ENCODE assay signal across 8 cellular contexts in genomic region chr18:56257215-56257614, GRCh38.
DNase-seq lines count a peak whose midpoint lies in the region; ATAC-seq and TF ChIP-seq lines count a peak whose summit lies in the region.

No MANE protein-coding gene starts in this region.

- H3K4me1 Mint-ChIP-seq in memory B cell = peaks cover 11% of the 10 kb centered on the region

- no peaks in the 10 kb centered on the region for H3K36me3 Mint-ChIP-seq in memory B cell

- H3K27ac ChIP-seq in caudate nucleus (ENCODE audit: low read depth, low read length) = no peak overlapping the region

- peaks cover 2% of the 10 kb centered on the region for H3K9me3 Mint-ChIP-seq in memory B cell

- CTCF ChIA-PET in HEK293T (lab: Yijun Ruan, JAX) = no interaction called here

- POLR2A ChIA-PET in HEK293T (lab: Yijun Ruan, JAX) = no interaction called here

- H3K27me3 Mint-ChIP-seq in memory B cell = no peaks in the 10 kb centered on the region

- DNase-seq in OCI-M1 (lab: John Stamatoyannopoulos, UW) = peak; percentile 90
- no peak for DNase-seq in memory B cell (ENCODE audit: low spot score in 2 of 2)
- no peak for DNase-seq in activated effector memory CD4-positive, alpha-beta T cell treated with Interleukin-2 at 50 U/mL for 16 hours
- no peak for DNase-seq in NCI-H510A treated with DMSO at 0.1 percent for 48 hours (lab: John Stamatoyannopoulos, UW)
- no peak for DNase-seq in caudate nucleus (lab: John Stamatoyannopoulos, UW)
- no peak for DNase-seq in HEK293T (ENCODE audit: extremely low spot score)

- ATAC-seq in GM18508 (IDR thresholded peaks at IDR 0.05; ENCODE audit: insufficient read depth, unreplicated experiment) (peak; percentile 62), HG02642 (IDR thresholded peaks at IDR 0.05; ENCODE audit: poor library complexity, unreplicated experiment) (peak; percentile 52), memory B cell (ENCODE audit: low read depth) (peak; percentile 57)

- no peak overlapping the region for H3K27ac Mint-ChIP-seq in memory B cell

- peak overlapping the region; percentile 32 for H3K4me3 Mint-ChIP-seq in memory B cell

TF ChIP-seq in HEK293T, 16 proteins besides CTCF, POLR2A, EP300 and RAD21:
- TF ChIP-seq ELF4 (IDR thresholded peaks at IDR 0.05) (no peak), NFRKB (IDR thresholded peaks at IDR 0.05) (no peak), L3MBTL2 (conservative IDR thresholded peaks at IDR 0.05) (no peak), FOXM1 (IDR thresholded peaks at IDR 0.05; ENCODE audit: borderline replicate concordance) (no peak), SUZ12 (IDR thresholded peaks at IDR 0.05) (no peak), FOXK2 (IDR thresholded peaks at IDR 0.05) (no peak), BHLHE40 (IDR thresholded peaks at IDR 0.05; ENCODE audit: borderline replicate concordance) (no peak), FOXA1 (IDR thresholded peaks at IDR 0.05) (no peak), SP1 (IDR thresholded peaks at IDR 0.05) (no peak), LEF1 (IDR thresholded peaks at IDR 0.05; ENCODE audit: borderline replicate concordance) (no peak), CTBP1 (IDR thresholded peaks at IDR 0.05; ENCODE audit: borderline replicate concordance) (no peak), TARDBP (IDR thresholded peaks at IDR 0.05) (no peak), HDGF (IDR thresholded peaks at IDR 0.05; ENCODE audit: borderline replicate concordance) (no peak), ZNF384 (IDR thresholded peaks at IDR 0.05) (no peak)
- TF ChIP-seq, protein P1, sequence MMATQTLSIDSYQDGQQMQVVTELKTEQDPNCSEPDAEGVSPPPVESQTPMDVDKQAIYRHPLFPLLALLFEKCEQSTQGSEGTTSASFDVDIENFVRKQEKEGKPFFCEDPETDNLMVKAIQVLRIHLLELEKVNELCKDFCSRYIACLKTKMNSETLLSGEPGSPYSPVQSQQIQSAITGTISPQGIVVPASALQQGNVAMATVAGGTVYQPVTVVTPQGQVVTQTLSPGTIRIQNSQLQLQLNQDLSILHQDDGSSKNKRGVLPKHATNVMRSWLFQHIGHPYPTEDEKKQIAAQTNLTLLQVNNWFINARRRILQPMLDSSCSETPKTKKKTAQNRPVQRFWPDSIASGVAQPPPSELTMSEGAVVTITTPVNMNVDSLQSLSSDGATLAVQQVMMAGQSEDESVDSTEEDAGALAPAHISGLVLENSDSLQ (IDR thresholded peaks at IDR 0.05) = no peak
TF ChIP-seq in HEK293T: peak in this region for 0.
